Comparison of ENCODE assay signal across 3 cellular contexts in genomic region chr20:23605867-23606651, GRCh38.
TF ChIP-seq lines count a peak whose summit lies in the region.

CST9 (minus strand) TSS chr20:23605917; CDS start chr20:23605864, 53 bp downstream.

TF ChIP-seq in SK-N-SH, 30 proteins besides CTCF, POLR2A, EP300 and RAD21:
- TF ChIP-seq ZBTB33 (IDR thresholded peaks at IDR 0.05; ENCODE audit: borderline replicate concordance, low read depth) (no peak), TAF1 (IDR thresholded peaks at IDR 0.05; ENCODE audit: borderline replicate concordance, low read depth, low read length) (no peak), REST (IDR thresholded peaks at IDR 0.05; ENCODE audit: low read depth, low read length) (no peak), MXI1 (IDR thresholded peaks at IDR 0.05; ENCODE audit: low read depth, low read length) (no peak), RCOR1 (IDR thresholded peaks at IDR 0.05; ENCODE audit: low read length) (no peak), PBX3 (IDR thresholded peaks at IDR 0.05) (no peak), RXRA (IDR thresholded peaks at IDR 0.05; ENCODE audit: borderline replicate concordance, low read depth) (no peak), SMC3 (IDR thresholded peaks at IDR 0.05; ENCODE audit: low read depth, low read length) (no peak), RFX5 (IDR thresholded peaks at IDR 0.05; ENCODE audit: low read length) (no peak), SIN3A (IDR thresholded peaks at IDR 0.05; ENCODE audit: borderline replicate concordance, low read depth, low read length) (no peak), YY1 (IDR thresholded peaks at IDR 0.05; ENCODE audit: low read depth) (no peak), MEF2A (IDR thresholded peaks at IDR 0.05; ENCODE audit: borderline replicate concordance, low read depth) (no peak), FOSL2 (IDR thresholded peaks at IDR 0.05; ENCODE audit: borderline replicate concordance, low read depth) (no peak), ELF1 (IDR thresholded peaks at IDR 0.05) (no peak), NRF1 (IDR thresholded peaks at IDR 0.05; ENCODE audit: low read depth, low read length) (no peak)

TF ChIP-seq in SK-N-SH treated with all-trans-retinoic acid at 6 μM for 48 hours, 23 proteins besides CTCF, POLR2A, EP300 and RAD21:
- no peak for TF ChIP-seq TOX (CRISPR knock-in tag; IDR thresholded peaks at IDR 0.05; ENCODE audit: borderline replicate concordance)
- TF ChIP-seq ZFP3 (CRISPR knock-in tag; IDR thresholded peaks at IDR 0.05), result no peak
- no peak for TF ChIP-seq ZNF565 (CRISPR knock-in tag; conservative IDR thresholded peaks at IDR 0.05; ENCODE audit: low read depth)
- no peak for TF ChIP-seq PATZ1 (CRISPR knock-in tag; IDR thresholded peaks at IDR 0.05; ENCODE audit: borderline replicate concordance)
- TF ChIP-seq BACH2 (CRISPR knock-in tag; IDR thresholded peaks at IDR 0.05; ENCODE audit: borderline replicate concordance), result no peak
- TF ChIP-seq ESRRG (CRISPR knock-in tag; IDR thresholded peaks at IDR 0.05), result no peak
- TF ChIP-seq SNAI2 (CRISPR knock-in tag; IDR thresholded peaks at IDR 0.05), result no peak
- TF ChIP-seq CREB5 (CRISPR knock-in tag; IDR thresholded peaks at IDR 0.05; ENCODE audit: low read depth), result no peak
- no peak for TF ChIP-seq ZNF70 (CRISPR knock-in tag; IDR thresholded peaks at IDR 0.05)
- no peak for TF ChIP-seq ZC3H10 (CRISPR knock-in tag; IDR thresholded peaks at IDR 0.05)
- TF ChIP-seq TCF4 (CRISPR knock-in tag; IDR thresholded peaks at IDR 0.05; ENCODE audit: borderline replicate concordance), result no peak
- TF ChIP-seq ISL1 (CRISPR knock-in tag; IDR thresholded peaks at IDR 0.05), result no peak
- TF ChIP-seq OSR1 (CRISPR knock-in tag; IDR thresholded peaks at IDR 0.05), result no peak
- TF ChIP-seq ZFP30 (CRISPR knock-in tag; IDR thresholded peaks at IDR 0.05), result no peak
- no peak for TF ChIP-seq CSDC2 (CRISPR knock-in tag; IDR thresholded peaks at IDR 0.05)
- no peak for TF ChIP-seq ARNTL (CRISPR knock-in tag; IDR thresholded peaks at IDR 0.05; ENCODE audit: borderline replicate concordance, low read depth)
TF ChIP-seq in SK-N-SH treated with all-trans-retinoic acid at 6 μM for 48 hours: peak in this region for 0.

TF ChIP-seq in endothelial cell of umbilical vein, 7 proteins besides CTCF, POLR2A, EP300 and RAD21:
- TF ChIP-seq EZH2 (IDR thresholded peaks at IDR 0.05; ENCODE audit: borderline replicate concordance, low read depth, low read length, severe bottlenecking) (no peak), MAX (IDR thresholded peaks at IDR 0.05; ENCODE audit: insufficient read depth, insufficient read length) (no peak), GATA2 (IDR thresholded peaks at IDR 0.05; ENCODE audit: insufficient read depth, insufficient read length, low read depth, low read length) (no peak), FOS (IDR thresholded peaks at IDR 0.05; ENCODE audit: borderline replicate concordance, insufficient read depth, low read length) (no peak), MYC (IDR thresholded peaks at IDR 0.05; ENCODE audit: low read depth, low read length) (no peak)
TF ChIP-seq in endothelial cell of umbilical vein: peak in this region for 0.
